8 cellular contexts compared by ENCODE assay signal in the genomic region with DNA sequence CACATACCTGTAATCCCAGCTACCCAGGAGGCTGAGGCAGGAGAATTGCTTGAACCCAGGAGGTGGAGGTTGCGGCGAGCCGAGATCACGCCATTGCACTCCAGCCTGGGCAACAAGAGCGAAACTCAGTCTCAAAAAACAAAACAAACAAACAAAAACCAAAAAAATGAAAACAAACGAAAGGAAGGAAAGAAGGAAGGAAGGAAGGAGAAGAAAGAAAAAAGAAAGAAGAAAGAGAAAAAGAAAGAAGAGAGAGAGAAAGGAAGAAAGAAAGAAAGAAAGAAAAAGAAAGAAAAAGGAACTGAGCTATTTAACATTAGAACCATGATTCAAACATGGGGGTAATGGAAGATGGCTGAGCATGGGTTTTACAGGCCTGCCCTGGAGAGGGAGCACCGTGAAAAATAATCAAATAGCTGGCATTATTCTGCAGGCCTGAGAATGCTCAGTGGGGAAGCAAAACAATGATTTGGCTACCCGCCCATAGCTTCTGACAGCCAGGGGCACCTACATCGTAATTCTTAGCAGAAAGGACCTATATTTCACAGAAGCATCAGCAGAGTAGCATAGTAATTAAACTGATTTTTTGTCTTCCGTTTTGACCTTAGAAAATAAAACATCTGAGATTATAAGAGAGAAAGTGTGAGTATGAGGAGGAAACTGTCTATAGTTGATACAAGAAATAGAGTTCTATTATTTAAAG. TPM values are rescaled to one million over a fixed set of nuclear protein-coding genes. Genes with fewer than 3 reads are reported as not detected.
DNase-seq lines count a peak whose midpoint lies in the region; ATAC-seq, FAIRE-seq and TF ChIP-seq lines count a peak whose summit lies in the region.

No MANE protein-coding gene starts in this region.

- H3K9ac ChIP-seq in colonic mucosa (ENCODE audit: low read depth in 2 of 2, low read length in 2 of 2) = no peak overlapping the region

- H3K27ac ChIP-seq in pancreas (peak overlapping the region in 2 of 4 donors; percentile 2 to 40), colonic mucosa (no peak overlapping the region)

- H3K9me3 ChIP-seq in pancreas = no peaks in the 10 kb centered on the region
- no peaks in the 10 kb centered on the region for H3K9me3 ChIP-seq in colonic mucosa

- no peak for FAIRE-seq in pancreas (lab: Jason Lieb, UNC)

- peak; percentile 54 for ATAC-seq in GM18511 (IDR thresholded peaks at IDR 0.05; ENCODE audit: unreplicated experiment)
- peak; percentile 58 to 82 (median 76) for ATAC-seq in pancreas

- H3K36me3 ChIP-seq in pancreas = no peaks in the 10 kb centered on the region
- H3K36me3 ChIP-seq in colonic mucosa = no peaks in the 10 kb centered on the region

- peak; percentile 70 for DNase-seq in NCI-H1694 (lab: John Stamatoyannopoulos, UW)
- DNase-seq in cardiac fibroblast (ENCODE audit: low read depth in 2 of 2) = peak; percentile 28 to 68
- no peak for DNase-seq in pancreas
- no peak for DNase-seq in colonic mucosa
- DNase-seq in globus pallidus (ENCODE audit: low spot score) = no peak
- DNase-seq in stimulated activated CD4-positive, alpha-beta T cell treated with anti-CD3 and anti-CD28 coated beads, Interleukin-1b, Interleukin-23, amount 100 ng/mL, for 48 hours = no peak
- DNase-seq in foreskin melanocyte = no peak

- H3K27me3 ChIP-seq in pancreas = no peaks in the 10 kb centered on the region
- no peaks in the 10 kb centered on the region for H3K27me3 ChIP-seq in colonic mucosa

- H3K4me3 ChIP-seq in cardiac fibroblast (replicated peaks in 1 of 2; ENCODE audit: low read depth in 2 of 2, low read length in 2 of 2) = no peak overlapping the region
- H3K4me3 ChIP-seq in pancreas = no peak overlapping the region
- H3K4me3 ChIP-seq in colonic mucosa = no peak overlapping the region

- intact Hi-C loops in pancreas (cut with DNase I) (no loop called here), colonic mucosa (cut with DNase I) (no loop called here)

- 69 to 72% methylated on average over 10 of the region's 10 CpGs for WGBS in pancreas, 2 donors

- TF ChIP-seq CTCF in cardiac fibroblast (IDR thresholded peaks at IDR 0.05; ENCODE audit: low read depth, low read length) (no peak), pancreas (IDR thresholded peaks at IDR 0.05) (no peak), colonic mucosa (IDR thresholded peaks at IDR 0.05) (no peak)

- no peaks in the 10 kb centered on the region for H3K4me1 ChIP-seq in pancreas
- H3K4me1 ChIP-seq in colonic mucosa = no peaks in the 10 kb centered on the region

RNA-seq across cellular contexts. Expression of a gene that starts 37.7 kb away (rescaled TPM):
- not detected for total RNA-seq in pancreas
- not detected for polyA plus RNA-seq in pancreas
- total RNA-seq in colonic mucosa = under 1 TPM in 1 of 2 donors, not detected in 1; 0.64 TPM

Comparison
In these comparisons a context has a peak if more than half of its experiments do, and no peak if none do; other contexts are left out.
1. DNase-seq: peak in NCI-H1694 (single experiment) and cardiac fibroblast (2 of 2); none in pancreas (0 of 6), colonic mucosa (single experiment), globus pallidus (single experiment), stimulated activated CD4-positive, alpha-beta T cell treated with anti-CD3 and anti-CD28 coated beads, Interleukin-1b, Interleukin-23, amount 100 ng/mL, for 48 hours (single experiment) and foreskin melanocyte (single experiment).